Comparison of ENCODE assay signal across 8 cellular contexts in genomic region chr11:67482736-67483497, GRCh38. TPM values are rescaled to one million over a fixed set of nuclear protein-coding genes. Genes with fewer than 3 reads are reported as not detected.
A peak's percentile ranks its signal among the peaks of the same experiment; 100 is the strongest.
DNase-seq lines count a peak whose midpoint lies in the region; ATAC-seq, FAIRE-seq and TF ChIP-seq lines count a peak whose summit lies in the region.

Gene AIP, plus strand, starts transcription at chr11:67483026. Its CDS starts 133 bp downstream, at chr11:67483159.

- WGBS in mammary epithelial cell (ENCODE audit: low coverage, missing lambda C conversion rate) = 2% methylated on average over 13 of the region's 53 CpGs
- 2% methylated on average over 53 of the region's 53 CpGs for WGBS in small intestine, 3 donors

- H3K9me3 ChIP-seq in AG04450 (ENCODE audit: control insufficient read depth, insufficient read depth, low read length) (peaks cover 6% of the 10 kb centered on the region), WERI-Rb-1 (ENCODE audit: severe bottlenecking) (peaks cover 5% of the 10 kb centered on the region), mammary epithelial cell (replicated peaks; ENCODE audit: insufficient read depth, low read length) (no peaks in the 10 kb centered on the region), iPS-20b (ENCODE audit: insufficient read depth, low read depth, low read length) (no peaks in the 10 kb centered on the region), small intestine (ENCODE audit: control insufficient read depth, low read depth) (no peaks in the 10 kb centered on the region)

- H3K36me3 ChIP-seq in WERI-Rb-1 (peaks cover 19% of the 10 kb centered on the region), mammary epithelial cell (ENCODE audit: insufficient read depth, low read length) (no peaks in the 10 kb centered on the region), iPS-20b (ENCODE audit: insufficient read depth, low read depth, low read length) (no peaks in the 10 kb centered on the region), small intestine (ENCODE audit: control insufficient read depth in 2 of 2, insufficient read depth in 2 of 2, low read length in 2 of 2) (no peaks in the 10 kb centered on the region)

- H3K27me3 ChIP-seq in AG04450 (ENCODE audit: control insufficient read depth, insufficient read depth, low read length) (no peaks in the 10 kb centered on the region), WERI-Rb-1 (ENCODE audit: insufficient read depth, low read depth, severe bottlenecking) (no peaks in the 10 kb centered on the region), mammary epithelial cell (ENCODE audit: insufficient read depth, low read length) (no peaks in the 10 kb centered on the region), iPS-20b (ENCODE audit: insufficient read depth, low read length) (peaks cover 10% of the 10 kb centered on the region), small intestine (ENCODE audit: control insufficient read depth in 2 of 2, insufficient read depth in 2 of 2, low read length in 2 of 2) (no peaks in the 10 kb centered on the region)

- TSS peak; percentile 68 for BruUV-seq in mammary epithelial cell (replicated peaks; lab: Mats Ljungman, UMichigan)

- H3K4me2 ChIP-seq in mammary epithelial cell (ENCODE audit: insufficient read depth, low read depth, low read length) = peak within 1 kb of the TSS; percentile 87

- POLR2A ChIA-PET in AG04450 (lab: Yijun Ruan, JAX) = interaction anchor here (0.5 to 1.0 kb wide), 8 partner anchors 8 to 110 kb away, joined by 3 to 5 read pairs (median 3); partner anchors contain the start of genes CLCF1 and RPS6KB2

- no peaks in the 10 kb centered on the region for H4K20me1 ChIP-seq in mammary epithelial cell (ENCODE audit: insufficient read depth, low read length)

- intact Hi-C loops in mammary epithelial cell (cut with micrococcal nuclease) = loop anchor here (5.0 kb wide), 1 partner anchor 81 kb away; the partner anchor contains the start of genes PPP1CA and TBC1D10C

- peak within 1 kb of the TSS; percentile 91 for H2AFZ ChIP-seq in mammary epithelial cell (ENCODE audit: low read depth, low read length)

- TF ChIP-seq CTCF in AG04450 (IDR thresholded peaks at IDR 0.05; ENCODE audit: low read depth, low read length) (peak; percentile 29; the same call in 1 of the 2 replicates), WERI-Rb-1 (IDR thresholded peaks at IDR 0.05; ENCODE audit: low read depth, low read length) (0 out of 2 replicates have a peak, but pooled peaks have one; percentile 10), mammary epithelial cell (conservative IDR thresholded peaks at IDR 0.05 in 1 of 2, IDR thresholded peaks at IDR 0.05 in 1 of 2; ENCODE audit: extremely low read depth in 1 of 2, insufficient read depth in 1 of 2, low read depth in 1 of 2, low read length in 2 of 2) (peak; percentile 5 to 34)

- dilution Hi-C loops in mammary epithelial cell (cut with HindIII; ENCODE audit: low sequenced_read_pairs) = no loop called here

- in situ Hi-C loops in mammary epithelial cell (cut with MboI; ENCODE audit: low sequenced_read_pairs in 2 of 2) = no loop called here

- H3K4me1 ChIP-seq in mammary epithelial cell (ENCODE audit: insufficient read depth, low read length) (peaks cover 12% of the 10 kb centered on the region), iPS-20b (ENCODE audit: insufficient read depth, low read length) (no peaks in the 10 kb centered on the region), small intestine (ENCODE audit: control insufficient read depth in 2 of 2, insufficient read depth in 1 of 2, low read depth in 1 of 2, low read length in 1 of 2) (peaks cover 2% of the 10 kb centered on the region in 2 donors)

- CTCF ChIA-PET in AG04450 (lab: Charles Lee) = interaction anchor here (1.2 kb wide), 1 partner anchor 81 kb away, joined by 8 read pairs; the partner anchor contains the start of gene PPP1CA
- CTCF ChIA-PET in mammary epithelial cell (lab: Charles Lee; ENCODE audit: low non-redundant PET) = interaction anchor here (0.6 kb wide), 1 partner anchor 81 kb away, joined by 4 read pairs; the partner anchor contains the start of gene PPP1CA

- H3K9ac ChIP-seq in mammary epithelial cell (ENCODE audit: insufficient read depth, low read length) (peak within 1 kb of the TSS; percentile 60), iPS-20b (ENCODE audit: low read depth, low read length) (peak within 1 kb of the TSS; percentile 50; the same call in 1 of the 2 replicates)

- peaks cover 18% of the 10 kb centered on the region for H3K79me2 ChIP-seq in mammary epithelial cell (ENCODE audit: insufficient read depth, low read length)

- ATAC-seq in GM18873 (IDR thresholded peaks at IDR 0.05; ENCODE audit: low FRiP score, unreplicated experiment) (peak; percentile 62), HG03139 (IDR thresholded peaks at IDR 0.05; ENCODE audit: unreplicated experiment) (peak; percentile 68)

- DNase-seq in AG04450 (ENCODE audit: low read depth, low spot score) = peak; percentile 94
- DNase-seq in NCI-H2227 (lab: John Stamatoyannopoulos, UW; ENCODE audit: unreplicated experiment) = peak; percentile 99
- peak; percentile 98 for DNase-seq in WERI-Rb-1
- peak; percentile 96 for DNase-seq in mammary epithelial cell
- DNase-seq in small intestine = peak; percentile 99

- FAIRE-seq in small intestine (lab: Jason Lieb, UNC) = no peak

- H3K27ac ChIP-seq in AG04450 (ENCODE audit: low read depth, low read length) = peak within 1 kb of the TSS; percentile 70
- peak within 1 kb of the TSS; percentile 85 for H3K27ac ChIP-seq in WERI-Rb-1
- peak within 1 kb of the TSS; percentile 66 for H3K27ac ChIP-seq in mammary epithelial cell (ENCODE audit: insufficient read depth, low read depth, low read length)
- H3K27ac ChIP-seq in iPS-20b (ENCODE audit: low read length) = no peak within 1 kb of the TSS
- peak within 1 kb of the TSS; percentile 44 to 85 for H3K27ac ChIP-seq in small intestine (ENCODE audit: low read depth in 1 of 2, low read length in 1 of 2)

- H3K4me3 ChIP-seq in AG04450 (ENCODE audit: low read depth, low read length) = peak within 1 kb of the TSS; percentile 78
- H3K4me3 ChIP-seq in WERI-Rb-1 (ENCODE audit: low read depth, low read length) = peak within 1 kb of the TSS; percentile 74
- H3K4me3 ChIP-seq in mammary epithelial cell (replicated peaks in 1 of 3; ENCODE audit: insufficient read depth in 1 of 3, low read depth in 2 of 3, low read length in 3 of 3) = peak within 1 kb of the TSS; percentile 56 to 78 (median 73)
- peak within 1 kb of the TSS; percentile 69 for H3K4me3 ChIP-seq in iPS-20b (ENCODE audit: low read length)
- peak within 1 kb of the TSS; percentile 36 to 50 for H3K4me3 ChIP-seq in small intestine (ENCODE audit: low read depth in 1 of 2, low read length in 2 of 2)

RNA-seq across cellular contexts. Expression of gene AIP, which starts in this region (rescaled TPM):
- polyA plus RNA-seq in AG04450 (2011; rRNA removed) = 55.3 and 75.7 TPM in 2 replicates
- polyA minus RNA-seq in AG04450 (2011; rRNA and poly(A)+ RNA removed) = 40.0 and 51.4 TPM in 2 replicates
- 10 to 100 TPM; 34.5 to 36.2 TPM for total RNA-seq in mammary epithelial cell
- polyA plus RNA-seq in mammary epithelial cell = 61.3 TPM
- 10.2 TPM for polyA minus RNA-seq in mammary epithelial cell
- 100 to 1,000 TPM in 1 of 3 donors, 10 to 100 TPM in 2; 67.1 to 102 (median 92.1) TPM for polyA plus RNA-seq in small intestine
